ENCODE assay signal across 17 cellular contexts in genomic region chr3:189985938-189986337, GRCh38.
"Had no signal": no experiment of that assay in that cellular context is flagged by ENCODE, and none has a peak within 500 bp of the region (broad histone marks: within the 10 kb centered on the region; RNA-seq: fewer than 3 reads in every experiment).

No MANE protein-coding gene starts in this region.

- DNase-seq: activated CD8-positive, alpha-beta memory T cell treated with anti-CD3 and anti-CD28 coated beads, Interleukin-2, amount 50 U/mL, for 48 hours; activated naive CD4-positive, alpha-beta T cell treated with Interleukin-2 at 50 U/mL for 16 hours; activated naive CD8-positive, alpha-beta T cell treated with anti-CD3 and anti-CD28 coated beads for 36 hours; activated T-cell treated with anti-CD3 and anti-CD28 coated beads, Interleukin-2, amount 50 U/mL, for 4 hours; effector CD8-positive, alpha-beta T cell; erythroblast; left lung; naive thymus-derived CD4-positive, alpha-beta T cell; occipital lobe; spleen; stimulated activated CD4-positive, alpha-beta T cell treated with anti-CD3 and anti-CD28 coated beads, Interleukin-4, amount 100 ng/mL, for 1 hour; stimulated activated naive CD4-positive, alpha-beta T cell treated with Interleukin-2 at 50 U/mL for 16 hours; T-helper 9 cell had no signal

- H3K9me3 ChIP-seq: left lung, spleen, thoracic aorta, vagina had no signal

- H3K4me1 ChIP-seq: foreskin keratinocyte had no signal

- H3K4me3 ChIP-seq: cardiac muscle cell, left lung, spleen, thoracic aorta, vagina had no signal

- H3K27me3 ChIP-seq: cardiac muscle cell, foreskin keratinocyte, left lung, vagina had no signal

- ATAC-seq: activated T-cell treated with anti-CD3 and anti-CD28 coated beads, Interleukin-2, amount 50 U/mL, for 4 hours; foreskin keratinocyte; left lung; naive thymus-derived CD4-positive, alpha-beta T cell had no signal

- H3K27ac ChIP-seq: cardiac muscle cell, foreskin keratinocyte, left lung, spleen, thoracic aorta, vagina had no signal

- H3K36me3 ChIP-seq: left lung, thoracic aorta, vagina had no signal
